In genomic region chr6:32819729-32820128, GRCh38 we compare ENCODE assay signal across 13 cellular contexts. TPM values are rescaled to one million over a fixed set of nuclear protein-coding genes. Genes with fewer than 3 reads are reported as not detected.
A peak's percentile ranks its signal among the peaks of the same experiment; 100 is the strongest.
DNase-seq lines count a peak whose midpoint lies in the region; ATAC-seq, FAIRE-seq and TF ChIP-seq lines count a peak whose summit lies in the region.
"Had no signal": no experiment of that assay in that cellular context is flagged by ENCODE, and none has a peak within 500 bp of the region (broad histone marks: within the 10 kb centered on the region; RNA-seq: fewer than 3 reads in every experiment).

No MANE protein-coding gene starts in this region.

- H3K4me3 Mint-ChIP-seq in astrocyte (ENCODE audit: unreplicated experiment), result no peak overlapping the region

- no peaks in the 10 kb centered on the region for H3K36me3 Mint-ChIP-seq in astrocyte (ENCODE audit: low read depth, unreplicated experiment)

- no peak for ATAC-seq in GM18870 (IDR thresholded peaks at IDR 0.05; ENCODE audit: unreplicated experiment)
- ATAC-seq: heart right ventricle had no signal

- H3K9me3 ChIP-seq in astrocyte (ENCODE audit: insufficient read depth, low read depth, low read length), result no peaks in the 10 kb centered on the region
- H3K9me3 ChIP-seq: heart right ventricle, SJSA1 had no signal

- no peak overlapping the region for H3K9ac ChIP-seq in astrocyte (ENCODE audit: low read length)

- no peaks in the 10 kb centered on the region for H3K79me2 ChIP-seq in astrocyte (ENCODE audit: insufficient read depth, low read length)

- peak; percentile 26 for FAIRE-seq in astrocyte (lab: Jason Lieb, UNC)

- H2AFZ ChIP-seq in astrocyte (ENCODE audit: low read depth, low read length), result no peak overlapping the region

- H3K27ac ChIP-seq in astrocyte (ENCODE audit: low read depth, low read length), result no peak overlapping the region
- H3K27ac ChIP-seq: heart right ventricle, SJSA1 had no signal

- H3K4me3 ChIP-seq in AG10803 (ENCODE audit: low read length), result no peak overlapping the region
- H3K4me3 ChIP-seq in astrocyte (ENCODE audit: insufficient read depth, low read depth, low read length), result no peak overlapping the region
- no peak overlapping the region for H3K4me3 ChIP-seq in kidney epithelial cell (ENCODE audit: low read depth, low read length)
- H3K4me3 ChIP-seq: heart right ventricle, SJSA1 had no signal

- no peak for TF ChIP-seq CTCF in AG10803 (conservative IDR thresholded peaks at IDR 0.05; ENCODE audit: low read length)
- TF ChIP-seq CTCF in astrocyte (IDR thresholded peaks at IDR 0.05; ENCODE audit: insufficient read depth, low read depth, low read length), result no peak
- no peak for TF ChIP-seq CTCF in kidney epithelial cell (IDR thresholded peaks at IDR 0.05; ENCODE audit: insufficient read depth, low read length, poor library complexity, severe bottlenecking)

- no peaks in the 10 kb centered on the region for H3K27me3 Mint-ChIP-seq in astrocyte (ENCODE audit: low read depth, unreplicated experiment)

- H3K27ac Mint-ChIP-seq in astrocyte (ENCODE audit: unreplicated experiment), result peak overlapping the region; percentile 36

- no peak overlapping the region for H3K4me2 ChIP-seq in astrocyte (ENCODE audit: low read length)

- H3K4me1 Mint-ChIP-seq in astrocyte (ENCODE audit: low read depth, unreplicated experiment), result peaks cover 28% of the 10 kb centered on the region

- H3K36me3 ChIP-seq in astrocyte (ENCODE audit: insufficient read depth, low read length) (no peaks in the 10 kb centered on the region), kidney epithelial cell (ENCODE audit: control insufficient read depth, insufficient read depth, low read length) (no peaks in the 10 kb centered on the region)
- H3K36me3 ChIP-seq: heart right ventricle, SJSA1 had no signal

- DNase-seq in AG10803 (ENCODE audit: low read depth) (peak; percentile 83), HPDE6-E6E7 (ENCODE audit: extremely low spot score) (peak; percentile 90), astrocyte (ENCODE audit: low read depth) (peak; percentile 71), kidney epithelial cell (ENCODE audit: low read depth) (peak; percentile 93), NCI-H510A (lab: John Stamatoyannopoulos, UW) (no peak), GF-D8 (lab: John Stamatoyannopoulos, UW) (no peak)
- no peak for DNase-seq in stimulated activated CD4-positive, alpha-beta T cell treated with anti-CD3 and anti-CD28 coated beads, Interleukin-1b, Interleukin-23, amount 100 ng/mL, for 48 hours
- DNase-seq: COR-L47, heart right ventricle, NCI-H2029 treated with DMSO at 0.1 percent for 48 hours had no signal

- peaks cover 6% of the 10 kb centered on the region for H3K4me1 ChIP-seq in astrocyte (ENCODE audit: insufficient read depth, low read length)
- H3K4me1 ChIP-seq: SJSA1 had no signal

- no peaks in the 10 kb centered on the region for H3K9me3 Mint-ChIP-seq in astrocyte (ENCODE audit: unreplicated experiment)

- H3K27me3 ChIP-seq in astrocyte (ENCODE audit: insufficient read depth, low read length), result no peaks in the 10 kb centered on the region
- H3K27me3 ChIP-seq in kidney epithelial cell (ENCODE audit: control insufficient read depth, insufficient read depth, low read length), result no peaks in the 10 kb centered on the region
- H3K27me3 ChIP-seq: heart right ventricle had no signal

- no peaks in the 10 kb centered on the region for H4K20me1 ChIP-seq in astrocyte (ENCODE audit: insufficient read depth, low read length)

RNA-seq across cellular contexts. Expression of gene HLA-DOB, which starts 2.9 kb away (rescaled TPM):
- 0.20 and 0.79 TPM in 2 replicates for total RNA-seq in astrocyte
- not detected in 2 replicates for total RNA-seq in kidney epithelial cell
- total RNA-seq: temporal lobe had no signal

RNA-seq across cellular contexts. Expression of gene TAP2, which starts 18.8 kb away (rescaled TPM):
- total RNA-seq in astrocyte (118 and 121 TPM in 2 replicates), kidney epithelial cell (22.5 and 22.7 TPM in 2 replicates)

RNA-seq across cellular contexts. Expression of gene PSMB8, which starts 24.1 kb away (rescaled TPM):
- total RNA-seq in astrocyte, result 45.5 and 57.5 TPM in 2 replicates
- 62.8 and 84.1 TPM in 2 replicates for total RNA-seq in kidney epithelial cell

RNA-seq across cellular contexts. Expression of gene TAP1, which starts 33.8 kb away (rescaled TPM):
- total RNA-seq in astrocyte, result 135 and 160 TPM in 2 replicates
- 77.6 and 79.1 TPM in 2 replicates for total RNA-seq in kidney epithelial cell

RNA-seq across cellular contexts. Expression of gene PSMB9, which starts 34.3 kb away (rescaled TPM):
- total RNA-seq in astrocyte (34.1 and 42.8 TPM in 2 replicates), kidney epithelial cell (23.0 and 24.6 TPM in 2 replicates)

Comparison
In these comparisons a context has a peak if more than half of its experiments do, and no peak if none do; other contexts are left out.
1. DNase-seq: peak in AG10803 (single experiment), HPDE6-E6E7 (single experiment), astrocyte (single experiment) and kidney epithelial cell (single experiment); none in NCI-H510A (single experiment), GF-D8 (single experiment) and stimulated activated CD4-positive, alpha-beta T cell treated with anti-CD3 and anti-CD28 coated beads, Interleukin-1b, Interleukin-23, amount 100 ng/mL, for 48 hours (single experiment).